Comparison of ENCODE assay signal across 1 cellular context in the genomic region with DNA sequence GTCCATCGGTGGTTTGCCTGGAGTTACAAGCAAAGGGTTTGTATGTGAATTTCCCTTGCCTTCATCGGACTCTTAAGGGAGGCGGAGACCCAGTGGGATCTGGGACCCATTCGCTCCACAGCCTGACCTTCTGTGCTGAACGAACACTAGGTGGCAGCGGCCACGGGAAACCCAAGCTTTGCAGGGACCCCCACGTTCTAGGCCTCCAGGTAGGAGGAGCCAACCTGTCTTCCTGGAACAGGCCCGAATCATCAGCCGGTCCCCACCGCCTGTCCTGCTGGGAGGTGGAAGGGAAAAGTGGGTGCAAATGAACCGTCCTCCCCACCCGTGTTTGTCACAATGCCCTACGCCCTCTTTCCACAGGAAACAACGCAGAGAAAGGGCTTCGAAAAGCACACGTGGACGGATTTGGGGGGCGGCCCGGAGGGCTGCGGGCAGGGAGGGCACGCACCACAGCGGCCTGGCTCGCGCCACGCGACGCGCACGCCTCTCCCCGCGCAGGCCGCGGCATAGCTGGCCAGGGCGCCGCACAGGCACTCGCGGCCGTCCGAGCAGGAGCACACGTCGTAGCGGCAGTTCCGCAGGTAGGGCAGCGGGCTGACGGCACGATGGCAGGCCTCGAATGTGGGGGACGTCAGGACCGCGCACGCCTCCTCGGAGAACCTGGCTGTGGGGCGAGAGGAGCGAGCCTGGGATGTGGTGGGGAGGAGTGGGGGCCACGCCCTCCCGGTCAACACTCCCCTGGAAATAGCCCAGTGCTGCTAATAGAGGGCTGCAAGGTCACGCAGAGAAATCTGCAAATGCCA.
A peak's percentile ranks its signal among the peaks of the same experiment; 100 is the strongest.
TF ChIP-seq lines count a peak whose summit lies in the region.

No MANE protein-coding gene starts in this region.

TF ChIP-seq in HepG2, 621 proteins besides CTCF, POLR2A, EP300 and RAD21 (continued from another document):
- TF ChIP-seq, protein P1, sequence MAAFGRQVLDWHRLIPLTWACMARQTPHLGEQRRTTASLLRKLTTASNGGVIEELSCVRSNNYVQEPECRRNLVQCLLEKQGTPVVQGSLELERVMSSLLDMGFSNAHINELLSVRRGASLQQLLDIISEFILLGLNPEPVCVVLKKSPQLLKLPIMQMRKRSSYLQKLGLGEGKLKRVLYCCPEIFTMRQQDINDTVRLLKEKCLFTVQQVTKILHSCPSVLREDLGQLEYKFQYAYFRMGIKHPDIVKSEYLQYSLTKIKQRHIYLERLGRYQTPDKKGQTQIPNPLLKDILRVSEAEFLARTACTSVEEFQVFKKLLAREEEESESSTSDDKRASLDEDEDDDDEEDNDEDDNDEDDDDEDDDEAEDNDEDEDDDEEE (CRISPR knock-in tag; IDR thresholded peaks at IDR 0.05): no peak
- TF ChIP-seq ZNF331 (CRISPR knock-in tag; IDR thresholded peaks at IDR 0.05) (peak; percentile 25; the same call in 1 of the 2 replicates), ISL2 (CRISPR knock-in tag; IDR thresholded peaks at IDR 0.05) (no peak), TCF7L2 (IDR thresholded peaks at IDR 0.05; ENCODE audit: low read depth, low read length) (no peak), ZNF570 (CRISPR knock-in tag; IDR thresholded peaks at IDR 0.05; ENCODE audit: borderline replicate concordance) (no peak), ZFX (CRISPR knock-in tag; IDR thresholded peaks at IDR 0.05; ENCODE audit: low read depth) (peak; percentile 16; the same call in 1 of the 2 replicates), BORCS8-MEF2B (CRISPR knock-in tag; IDR thresholded peaks at IDR 0.05) (no peak), KLF16 (CRISPR knock-in tag; IDR thresholded peaks at IDR 0.05) (no peak), ZNF484 (CRISPR knock-in tag; IDR thresholded peaks at IDR 0.05; ENCODE audit: borderline replicate concordance, low read depth) (no peak), AGO1 (IDR thresholded peaks at IDR 0.05; ENCODE audit: low read depth, low read length, poor library complexity, severe bottlenecking) (no peak), HMG20A (CRISPR knock-in tag; IDR thresholded peaks at IDR 0.05; ENCODE audit: borderline replicate concordance) (no peak), MAFF (IDR thresholded peaks at IDR 0.05; ENCODE audit: low read depth, low read length) (no peak), MZF1 (CRISPR knock-in tag; IDR thresholded peaks at IDR 0.05; ENCODE audit: borderline replicate concordance) (no peak), EZH2 (conservative IDR thresholded peaks at IDR 0.05; ENCODE audit: low read depth, low read length) (no peak), ZBTB38 (CRISPR knock-in tag; IDR thresholded peaks at IDR 0.05) (peak; percentile 57), ZMYM4 (CRISPR knock-in tag; IDR thresholded peaks at IDR 0.05) (0 out of 2 replicates have a peak, but pooled peaks have one; percentile 17), SMC3 (IDR thresholded peaks at IDR 0.05; ENCODE audit: low read length) (peak; percentile 45; the same call in 1 of the 2 replicates), DPF2 (CRISPR knock-in tag; IDR thresholded peaks at IDR 0.05; ENCODE audit: borderline replicate concordance, low read depth) (no peak), FOXJ3 (CRISPR knock-in tag; IDR thresholded peaks at IDR 0.05; ENCODE audit: borderline replicate concordance) (no peak), RBFOX2 (IDR thresholded peaks at IDR 0.05; ENCODE audit: low read depth, low read length) (no peak), NFIB (CRISPR knock-in tag; IDR thresholded peaks at IDR 0.05; ENCODE audit: borderline replicate concordance) (no peak), GATAD2A (CRISPR knock-in tag; IDR thresholded peaks at IDR 0.05) (0 out of 2 replicates have a peak, but pooled peaks have one; percentile 30), MAF1 (CRISPR knock-in tag; IDR thresholded peaks at IDR 0.05; ENCODE audit: borderline replicate concordance) (no peak), ZNF572 (CRISPR knock-in tag; IDR thresholded peaks at IDR 0.05) (no peak), ZBTB7A (CRISPR knock-in tag; IDR thresholded peaks at IDR 0.05) (0 out of 2 replicates have a peak, but pooled peaks have one; percentile 25), STAG1 (CRISPR knock-in tag; IDR thresholded peaks at IDR 0.05) (peak; percentile 49)
- TF ChIP-seq, protein P2, sequence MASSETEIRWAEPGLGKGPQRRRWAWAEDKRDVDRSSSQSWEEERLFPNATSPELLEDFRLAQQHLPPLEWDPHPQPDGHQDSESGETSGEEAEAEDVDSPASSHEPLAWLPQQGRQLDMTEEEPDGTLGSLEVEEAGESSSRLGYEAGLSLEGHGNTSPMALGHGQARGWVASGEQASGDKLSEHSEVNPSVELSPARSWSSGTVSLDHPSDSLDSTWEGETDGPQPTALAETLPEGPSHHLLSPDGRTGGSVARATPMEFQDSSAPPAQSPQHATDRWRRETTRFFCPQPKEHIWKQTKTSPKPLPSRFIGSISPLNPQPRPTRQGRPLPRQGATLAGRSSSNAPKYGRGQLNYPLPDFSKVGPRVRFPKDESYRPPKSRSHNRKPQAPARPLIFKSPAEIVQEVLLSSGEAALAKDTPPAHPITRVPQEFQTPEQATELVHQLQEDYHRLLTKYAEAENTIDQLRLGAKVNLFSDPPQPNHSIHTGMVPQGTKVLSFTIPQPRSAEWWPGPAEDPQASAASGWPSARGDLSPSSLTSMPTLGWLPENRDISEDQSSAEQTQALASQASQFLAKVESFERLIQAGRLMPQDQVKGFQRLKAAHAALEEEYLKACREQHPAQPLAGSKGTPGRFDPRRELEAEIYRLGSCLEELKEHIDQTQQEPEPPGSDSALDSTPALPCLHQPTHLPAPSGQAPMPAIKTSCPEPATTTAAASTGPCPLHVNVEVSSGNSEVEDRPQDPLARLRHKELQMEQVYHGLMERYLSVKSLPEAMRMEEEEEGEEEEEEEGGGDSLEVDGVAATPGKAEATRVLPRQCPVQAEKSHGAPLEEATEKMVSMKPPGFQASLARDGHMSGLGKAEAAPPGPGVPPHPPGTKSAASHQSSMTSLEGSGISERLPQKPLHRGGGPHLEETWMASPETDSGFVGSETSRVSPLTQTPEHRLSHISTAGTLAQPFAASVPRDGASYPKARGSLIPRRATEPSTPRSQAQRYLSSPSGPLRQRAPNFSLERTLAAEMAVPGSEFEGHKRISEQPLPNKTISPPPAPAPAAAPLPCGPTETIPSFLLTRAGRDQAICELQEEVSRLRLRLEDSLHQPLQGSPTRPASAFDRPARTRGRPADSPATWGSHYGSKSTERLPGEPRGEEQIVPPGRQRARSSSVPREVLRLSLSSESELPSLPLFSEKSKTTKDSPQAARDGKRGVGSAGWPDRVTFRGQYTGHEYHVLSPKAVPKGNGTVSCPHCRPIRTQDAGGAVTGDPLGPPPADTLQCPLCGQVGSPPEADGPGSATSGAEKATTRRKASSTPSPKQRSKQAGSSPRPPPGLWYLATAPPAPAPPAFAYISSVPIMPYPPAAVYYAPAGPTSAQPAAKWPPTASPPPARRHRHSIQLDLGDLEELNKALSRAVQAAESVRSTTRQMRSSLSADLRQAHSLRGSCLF (CRISPR knock-in tag; IDR thresholded peaks at IDR 0.05; ENCODE audit: borderline replicate concordance): no peak
- TF ChIP-seq, protein P3, sequence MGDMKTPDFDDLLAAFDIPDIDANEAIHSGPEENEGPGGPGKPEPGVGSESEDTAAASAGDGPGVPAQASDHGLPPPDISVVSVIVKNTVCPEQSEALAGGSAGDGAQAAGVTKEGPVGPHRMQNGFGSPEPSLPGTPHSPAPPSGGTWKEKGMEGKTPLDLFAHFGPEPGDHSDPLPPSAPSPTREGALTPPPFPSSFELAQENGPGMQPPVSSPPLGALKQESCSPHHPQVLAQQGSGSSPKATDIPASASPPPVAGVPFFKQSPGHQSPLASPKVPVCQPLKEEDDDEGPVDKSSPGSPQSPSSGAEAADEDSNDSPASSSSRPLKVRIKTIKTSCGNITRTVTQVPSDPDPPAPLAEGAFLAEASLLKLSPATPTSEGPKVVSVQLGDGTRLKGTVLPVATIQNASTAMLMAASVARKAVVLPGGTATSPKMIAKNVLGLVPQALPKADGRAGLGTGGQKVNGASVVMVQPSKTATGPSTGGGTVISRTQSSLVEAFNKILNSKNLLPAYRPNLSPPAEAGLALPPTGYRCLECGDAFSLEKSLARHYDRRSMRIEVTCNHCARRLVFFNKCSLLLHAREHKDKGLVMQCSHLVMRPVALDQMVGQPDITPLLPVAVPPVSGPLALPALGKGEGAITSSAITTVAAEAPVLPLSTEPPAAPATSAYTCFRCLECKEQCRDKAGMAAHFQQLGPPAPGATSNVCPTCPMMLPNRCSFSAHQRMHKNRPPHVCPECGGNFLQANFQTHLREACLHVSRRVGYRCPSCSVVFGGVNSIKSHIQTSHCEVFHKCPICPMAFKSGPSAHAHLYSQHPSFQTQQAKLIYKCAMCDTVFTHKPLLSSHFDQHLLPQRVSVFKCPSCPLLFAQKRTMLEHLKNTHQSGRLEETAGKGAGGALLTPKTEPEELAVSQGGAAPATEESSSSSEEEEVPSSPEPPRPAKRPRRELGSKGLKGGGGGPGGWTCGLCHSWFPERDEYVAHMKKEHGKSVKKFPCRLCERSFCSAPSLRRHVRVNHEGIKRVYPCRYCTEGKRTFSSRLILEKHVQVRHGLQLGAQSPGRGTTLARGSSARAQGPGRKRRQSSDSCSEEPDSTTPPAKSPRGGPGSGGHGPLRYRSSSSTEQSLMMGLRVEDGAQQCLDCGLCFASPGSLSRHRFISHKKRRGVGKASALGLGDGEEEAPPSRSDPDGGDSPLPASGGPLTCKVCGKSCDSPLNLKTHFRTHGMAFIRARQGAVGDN (CRISPR knock-in tag; IDR thresholded peaks at IDR 0.05): peak; percentile 43
- TF ChIP-seq, protein P4, sequence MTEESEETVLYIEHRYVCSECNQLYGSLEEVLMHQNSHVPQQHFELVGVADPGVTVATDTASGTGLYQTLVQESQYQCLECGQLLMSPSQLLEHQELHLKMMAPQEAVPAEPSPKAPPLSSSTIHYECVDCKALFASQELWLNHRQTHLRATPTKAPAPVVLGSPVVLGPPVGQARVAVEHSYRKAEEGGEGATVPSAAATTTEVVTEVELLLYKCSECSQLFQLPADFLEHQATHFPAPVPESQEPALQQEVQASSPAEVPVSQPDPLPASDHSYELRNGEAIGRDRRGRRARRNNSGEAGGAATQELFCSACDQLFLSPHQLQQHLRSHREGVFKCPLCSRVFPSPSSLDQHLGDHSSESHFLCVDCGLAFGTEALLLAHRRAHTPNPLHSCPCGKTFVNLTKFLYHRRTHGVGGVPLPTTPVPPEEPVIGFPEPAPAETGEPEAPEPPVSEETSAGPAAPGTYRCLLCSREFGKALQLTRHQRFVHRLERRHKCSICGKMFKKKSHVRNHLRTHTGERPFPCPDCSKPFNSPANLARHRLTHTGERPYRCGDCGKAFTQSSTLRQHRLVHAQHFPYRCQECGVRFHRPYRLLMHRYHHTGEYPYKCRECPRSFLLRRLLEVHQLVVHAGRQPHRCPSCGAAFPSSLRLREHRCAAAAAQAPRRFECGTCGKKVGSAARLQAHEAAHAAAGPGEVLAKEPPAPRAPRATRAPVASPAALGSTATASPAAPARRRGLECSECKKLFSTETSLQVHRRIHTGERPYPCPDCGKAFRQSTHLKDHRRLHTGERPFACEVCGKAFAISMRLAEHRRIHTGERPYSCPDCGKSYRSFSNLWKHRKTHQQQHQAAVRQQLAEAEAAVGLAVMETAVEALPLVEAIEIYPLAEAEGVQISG (CRISPR knock-in tag; IDR thresholded peaks at IDR 0.05): 0 out of 2 replicates have a peak, but pooled peaks have one; percentile 42
- TF ChIP-seq, protein P5, sequence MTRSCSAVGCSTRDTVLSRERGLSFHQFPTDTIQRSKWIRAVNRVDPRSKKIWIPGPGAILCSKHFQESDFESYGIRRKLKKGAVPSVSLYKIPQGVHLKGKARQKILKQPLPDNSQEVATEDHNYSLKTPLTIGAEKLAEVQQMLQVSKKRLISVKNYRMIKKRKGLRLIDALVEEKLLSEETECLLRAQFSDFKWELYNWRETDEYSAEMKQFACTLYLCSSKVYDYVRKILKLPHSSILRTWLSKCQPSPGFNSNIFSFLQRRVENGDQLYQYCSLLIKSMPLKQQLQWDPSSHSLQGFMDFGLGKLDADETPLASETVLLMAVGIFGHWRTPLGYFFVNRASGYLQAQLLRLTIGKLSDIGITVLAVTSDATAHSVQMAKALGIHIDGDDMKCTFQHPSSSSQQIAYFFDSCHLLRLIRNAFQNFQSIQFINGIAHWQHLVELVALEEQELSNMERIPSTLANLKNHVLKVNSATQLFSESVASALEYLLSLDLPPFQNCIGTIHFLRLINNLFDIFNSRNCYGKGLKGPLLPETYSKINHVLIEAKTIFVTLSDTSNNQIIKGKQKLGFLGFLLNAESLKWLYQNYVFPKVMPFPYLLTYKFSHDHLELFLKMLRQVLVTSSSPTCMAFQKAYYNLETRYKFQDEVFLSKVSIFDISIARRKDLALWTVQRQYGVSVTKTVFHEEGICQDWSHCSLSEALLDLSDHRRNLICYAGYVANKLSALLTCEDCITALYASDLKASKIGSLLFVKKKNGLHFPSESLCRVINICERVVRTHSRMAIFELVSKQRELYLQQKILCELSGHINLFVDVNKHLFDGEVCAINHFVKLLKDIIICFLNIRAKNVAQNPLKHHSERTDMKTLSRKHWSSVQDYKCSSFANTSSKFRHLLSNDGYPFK (CRISPR knock-in tag; IDR thresholded peaks at IDR 0.05; ENCODE audit: borderline replicate concordance): no peak
- TF ChIP-seq, protein P6, sequence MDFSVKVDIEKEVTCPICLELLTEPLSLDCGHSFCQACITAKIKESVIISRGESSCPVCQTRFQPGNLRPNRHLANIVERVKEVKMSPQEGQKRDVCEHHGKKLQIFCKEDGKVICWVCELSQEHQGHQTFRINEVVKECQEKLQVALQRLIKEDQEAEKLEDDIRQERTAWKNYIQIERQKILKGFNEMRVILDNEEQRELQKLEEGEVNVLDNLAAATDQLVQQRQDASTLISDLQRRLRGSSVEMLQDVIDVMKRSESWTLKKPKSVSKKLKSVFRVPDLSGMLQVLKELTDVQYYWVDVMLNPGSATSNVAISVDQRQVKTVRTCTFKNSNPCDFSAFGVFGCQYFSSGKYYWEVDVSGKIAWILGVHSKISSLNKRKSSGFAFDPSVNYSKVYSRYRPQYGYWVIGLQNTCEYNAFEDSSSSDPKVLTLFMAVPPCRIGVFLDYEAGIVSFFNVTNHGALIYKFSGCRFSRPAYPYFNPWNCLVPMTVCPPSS (IDR thresholded peaks at IDR 0.05): no peak
